Comparison of ENCODE assay signal across 8 cellular contexts in the genomic region with DNA sequence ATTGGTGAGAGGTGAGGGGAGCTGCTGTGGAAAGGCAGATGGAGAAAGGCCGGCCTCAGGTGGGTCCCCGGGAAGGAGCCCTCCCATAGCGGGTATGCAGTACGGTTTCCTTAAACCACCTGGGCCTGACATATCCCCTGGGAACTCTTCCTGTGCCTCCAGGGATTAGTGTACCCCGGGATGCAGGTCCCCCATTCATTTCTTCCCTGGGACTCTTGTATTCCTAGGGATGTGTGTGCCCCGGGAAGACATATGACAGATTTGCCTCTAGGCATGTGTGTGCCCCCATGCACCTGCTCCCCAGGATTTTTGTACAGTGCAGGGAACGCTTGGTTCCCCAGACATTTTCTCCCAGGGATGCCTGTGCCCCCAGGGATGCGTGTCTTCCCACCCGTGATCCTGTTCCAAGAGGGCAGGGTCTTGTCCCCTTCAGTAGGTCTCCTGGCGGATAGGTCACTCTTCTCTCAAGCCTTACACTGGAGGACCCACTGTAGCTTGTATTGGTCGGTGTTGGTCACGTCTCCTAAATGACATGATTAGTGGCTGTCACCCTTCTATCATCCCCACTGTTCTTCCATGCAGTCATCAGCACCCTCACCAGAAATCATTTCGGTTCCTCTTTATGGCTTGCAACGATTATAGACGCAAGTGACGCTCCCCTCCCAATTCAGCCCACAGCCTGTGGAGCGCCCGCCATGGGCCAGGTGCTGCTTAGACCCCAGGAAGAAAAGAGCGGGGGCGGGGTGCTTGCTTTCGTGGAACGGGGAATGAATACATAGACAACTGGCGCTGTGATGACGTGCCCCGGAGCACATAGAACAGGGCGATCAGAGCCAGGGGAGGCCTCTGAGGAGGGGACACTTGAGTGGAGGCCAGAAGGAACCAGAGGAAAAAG. TPM values are rescaled to one million over a fixed set of nuclear protein-coding genes. Genes with fewer than 3 reads are reported as not detected.
A peak's percentile ranks its signal among the peaks of the same experiment; 100 is the strongest.
DNase-seq lines count a peak whose midpoint lies in the region; ATAC-seq lines count a peak whose summit lies in the region.

No MANE protein-coding gene starts in this region.

- H3K27me3 Mint-ChIP-seq in central memory CD8-positive, alpha-beta T cell = no peaks in the 10 kb centered on the region
- H3K27me3 Mint-ChIP-seq in naive thymus-derived CD8-positive, alpha-beta T cell = peaks cover 7 to 35% (median 19%) of the 10 kb centered on the region in 5 donors

- peaks cover 43% of the 10 kb centered on the region for H3K4me1 Mint-ChIP-seq in central memory CD8-positive, alpha-beta T cell
- peaks cover 18 to 45% (median 27%) of the 10 kb centered on the region in 4 donors for H3K4me1 Mint-ChIP-seq in naive thymus-derived CD8-positive, alpha-beta T cell

- DNase-seq in NOMO-1 treated with dmso at 0.1 percent for 144 hours (lab: John Stamatoyannopoulos, UW; ENCODE audit: unreplicated experiment) = peak; percentile 75
- no peak for DNase-seq in central memory CD8-positive, alpha-beta T cell (ENCODE audit: low spot score in 2 of 2)
- DNase-seq in naive thymus-derived CD8-positive, alpha-beta T cell = peak in 1 of 10 donors; percentile 34
- DNase-seq in NCI-H146 treated with DMSO at 0.1 percent for 48 hours (lab: John Stamatoyannopoulos, UW; ENCODE audit: unreplicated experiment) = no peak
- no peak for DNase-seq in hippocampal formation (lab: John Stamatoyannopoulos, UW)
- no peak for DNase-seq in NCI-H1105 treated with DMSO at 0.1 percent for 48 hours (lab: John Stamatoyannopoulos, UW)

- peaks cover 4% of the 10 kb centered on the region for H3K36me3 Mint-ChIP-seq in central memory CD8-positive, alpha-beta T cell (ENCODE audit: insufficient read depth)
- no peaks in the 10 kb centered on the region for H3K36me3 Mint-ChIP-seq in naive thymus-derived CD8-positive, alpha-beta T cell

- H3K27ac Mint-ChIP-seq in central memory CD8-positive, alpha-beta T cell (ENCODE audit: low read depth) = peak overlapping the region; percentile 96
- peak overlapping the region in 3 of 10 donors; percentile 90 to 98 (median 92) for H3K27ac Mint-ChIP-seq in naive thymus-derived CD8-positive, alpha-beta T cell

- POLR2A ChIA-PET in naive thymus-derived CD8-positive, alpha-beta T cell (lab: Charles Lee) = no interaction called here

- ATAC-seq in GM18867 (IDR thresholded peaks at IDR 0.05; ENCODE audit: unreplicated experiment) (peak; percentile 61), HG02610 (IDR thresholded peaks at IDR 0.05; ENCODE audit: unreplicated experiment) (peak; percentile 46)
- no peak for ATAC-seq in central memory CD8-positive, alpha-beta T cell (replicated peaks; ENCODE audit: extremely low read depth, poor library complexity, severe bottlenecking)
- peak in 1 of 2 donors; percentile 15 for ATAC-seq in naive thymus-derived CD8-positive, alpha-beta T cell

- H3K4me3 Mint-ChIP-seq in central memory CD8-positive, alpha-beta T cell = peak overlapping the region; percentile 74
- H3K4me3 Mint-ChIP-seq in naive thymus-derived CD8-positive, alpha-beta T cell = peak overlapping the region; percentile 63 to 81 (median 72)

- no peaks in the 10 kb centered on the region for H3K9me3 Mint-ChIP-seq in central memory CD8-positive, alpha-beta T cell
- H3K9me3 Mint-ChIP-seq in naive thymus-derived CD8-positive, alpha-beta T cell = no peaks in the 10 kb centered on the region

RNA-seq across cellular contexts. Expression of a gene that starts 1.3 kb away (rescaled TPM):
- total RNA-seq in naive thymus-derived CD8-positive, alpha-beta T cell = 1 to 10 TPM; 6.9 to 7.0 TPM
- polyA plus RNA-seq in naive thymus-derived CD8-positive, alpha-beta T cell = under 1 TPM in 1 of 3 donors, not detected in 2; 0.91 TPM
